2 cellular contexts compared by ENCODE assay signal in genomic region chr9:114161518-114161917, GRCh38.
TF ChIP-seq lines count a peak whose summit lies in the region.

No MANE protein-coding gene starts in this region.

TF ChIP-seq in HEK293, 187 proteins besides CTCF, POLR2A, EP300 and RAD21:
- TF ChIP-seq SP2 (tag by site-specific recombination; IDR thresholded peaks at IDR 0.05) (no peak), GLIS1 (tag by site-specific recombination; IDR thresholded peaks at IDR 0.05) (peak; percentile 30)

TF ChIP-seq in HepG2, 621 proteins besides CTCF, POLR2A, EP300 and RAD21:
- TF ChIP-seq ZSCAN31 (CRISPR knock-in tag; IDR thresholded peaks at IDR 0.05; ENCODE audit: low read depth) (no peak), KMT2A (CRISPR knock-in tag; IDR thresholded peaks at IDR 0.05) (no peak), ZNF687 (CRISPR knock-in tag; IDR thresholded peaks at IDR 0.05) (peak; percentile 34; the same call in 1 of the 2 replicates), ZNF652 (CRISPR knock-in tag; IDR thresholded peaks at IDR 0.05; ENCODE audit: borderline replicate concordance, low read depth) (0 out of 2 replicates have a peak, but pooled peaks have one; percentile 33), PITX1 (CRISPR knock-in tag; IDR thresholded peaks at IDR 0.05) (no peak), ZKSCAN1 (IDR thresholded peaks at IDR 0.05; ENCODE audit: low read length) (no peak), SAFB2 (CRISPR knock-in tag; IDR thresholded peaks at IDR 0.05; ENCODE audit: borderline replicate concordance, low read depth) (no peak), ZNF556 (CRISPR knock-in tag; IDR thresholded peaks at IDR 0.05; ENCODE audit: borderline replicate concordance) (no peak), TBP (CRISPR knock-in tag; IDR thresholded peaks at IDR 0.05) (no peak)
